Comparison of ENCODE assay signal across 22 cellular contexts in the genomic region with DNA sequence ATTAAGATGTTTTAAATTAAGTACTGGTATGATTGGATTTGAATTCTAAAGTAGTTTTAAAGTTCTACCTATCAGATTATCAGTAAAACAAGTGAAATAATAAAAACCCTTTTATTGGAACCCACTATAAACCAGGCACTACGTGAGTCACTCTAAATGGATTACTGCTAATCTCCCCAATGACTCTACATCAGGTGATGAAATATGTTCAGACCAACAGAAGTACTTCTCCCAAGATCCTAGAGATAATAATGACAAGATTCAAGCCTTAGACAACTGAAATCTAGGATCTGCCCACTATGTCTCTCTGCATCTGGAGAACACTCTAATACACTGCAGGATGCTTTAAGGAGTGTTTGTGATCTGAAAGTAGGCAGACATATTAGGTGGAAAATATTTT.
DNase-seq lines count a peak whose midpoint lies in the region; ATAC-seq and TF ChIP-seq lines count a peak whose summit lies in the region.
"Had no signal": no experiment of that assay in that cellular context is flagged by ENCODE, and none has a peak within 500 bp of the region (broad histone marks: within the 10 kb centered on the region; RNA-seq: fewer than 3 reads in every experiment).

No MANE protein-coding gene starts in this region.

- no peak for ATAC-seq in SK-N-SH treated with all-trans-retinoic acid at 6 μM for 48 hours
- ATAC-seq: CD8-positive, alpha-beta T cell had no signal

- no peak overlapping the region for H2AFZ ChIP-seq in SK-N-SH (ENCODE audit: low read depth)
- no peak overlapping the region for H2AFZ ChIP-seq in smooth muscle cell (ENCODE audit: low read depth)

- H3K4me3 ChIP-seq in SK-N-SH (ENCODE audit: low read depth in 2 of 2, low read length in 1 of 2) (no peak overlapping the region), epithelial cell of esophagus (ENCODE audit: low read length) (no peak overlapping the region), smooth muscle cell (no peak overlapping the region)
- H3K4me3 ChIP-seq: MG63 had no signal

- no peaks in the 10 kb centered on the region for H3K27me3 ChIP-seq in SK-N-SH (ENCODE audit: insufficient read depth)
- H3K27me3 ChIP-seq in smooth muscle cell (ENCODE audit: low read depth): no peaks in the 10 kb centered on the region
- H3K27me3 ChIP-seq: MG63 had no signal

- TF ChIP-seq EP300 in SK-N-SH (IDR thresholded peaks at IDR 0.05; ENCODE audit: borderline replicate concordance in 1 of 2, low read depth in 1 of 2, low read length in 1 of 2): no peak

- no peak for TF ChIP-seq CTCF in SK-N-SH (IDR thresholded peaks at IDR 0.05)
- no peak for TF ChIP-seq CTCF in RWPE1 (conservative IDR thresholded peaks at IDR 0.05; ENCODE audit: low read depth)
- no peak for TF ChIP-seq CTCF in epithelial cell of esophagus (IDR thresholded peaks at IDR 0.05; ENCODE audit: insufficient read depth, low read depth, low read length, missing control alignments)
- TF ChIP-seq CTCF in smooth muscle cell (IDR thresholded peaks at IDR 0.05; ENCODE audit: borderline replicate concordance, insufficient read depth, poor library complexity, severe bottlenecking): no peak

- H3K9ac ChIP-seq in SK-N-SH: no peak overlapping the region
- H3K9ac ChIP-seq in smooth muscle cell (ENCODE audit: low read depth): no peak overlapping the region

- H3K79me2 ChIP-seq in SK-N-SH (ENCODE audit: insufficient read depth) (no peaks in the 10 kb centered on the region), smooth muscle cell (ENCODE audit: low read depth) (no peaks in the 10 kb centered on the region)

- H3K4me1 ChIP-seq in SK-N-SH (ENCODE audit: control insufficient read depth in 1 of 2, insufficient read depth in 2 of 2, low read depth in 1 of 2, low read length in 1 of 2) (no peaks in the 10 kb centered on the region), smooth muscle cell (ENCODE audit: low read depth) (no peaks in the 10 kb centered on the region)

- no peak overlapping the region for H3K27ac ChIP-seq in SK-N-SH (ENCODE audit: low read depth in 2 of 2, low read length in 1 of 2)
- no peak overlapping the region for H3K27ac ChIP-seq in RWPE1
- peak overlapping the region; percentile 23 for H3K27ac ChIP-seq in smooth muscle cell (ENCODE audit: low read depth)

- no peaks in the 10 kb centered on the region for H3K9me2 ChIP-seq in SK-N-SH

- POLR2A ChIA-PET in SK-N-SH (lab: Yijun Ruan, JAX) (no interaction called here), RWPE1 (lab: Yijun Ruan, JAX; ENCODE audit: low non-redundant PET) (no interaction called here)

- 12% methylated on average over 1 of the region's 1 CpG for whole genome bisulfite sequencing in SK-N-SH (ENCODE audit: low lambda C conversion rate)
- 6% methylated on average over 1 of the region's 1 CpG for whole genome bisulfite sequencing in smooth muscle cell (ENCODE audit: low lambda C conversion rate)

- H3K4me2 ChIP-seq in SK-N-SH (no peak overlapping the region), smooth muscle cell (no peak overlapping the region)

- no peaks in the 10 kb centered on the region for H3F3A ChIP-seq in SK-N-SH (replicated peaks; ENCODE audit: insufficient read depth)
- H3F3A ChIP-seq in smooth muscle cell (ENCODE audit: low read depth): no peaks in the 10 kb centered on the region

- TF ChIP-seq RAD21 in SK-N-SH (IDR thresholded peaks at IDR 0.05; ENCODE audit: low read length): no peak

- H3K9me3 ChIP-seq in SK-N-SH (no peaks in the 10 kb centered on the region), smooth muscle cell (replicated peaks; ENCODE audit: low read depth) (no peaks in the 10 kb centered on the region)
- H3K9me3 ChIP-seq: MG63 had no signal

- H4K20me1 ChIP-seq in SK-N-SH (ENCODE audit: insufficient read depth): no peaks in the 10 kb centered on the region
- H4K20me1 ChIP-seq in smooth muscle cell (ENCODE audit: low read depth): no peaks in the 10 kb centered on the region

- CTCF ChIA-PET in SK-N-SH (lab: Yijun Ruan, JAX) (no interaction called here), RWPE1 (lab: Yijun Ruan, JAX) (interaction anchor here (0.6 to 0.7 kb wide), 2 partner anchors 22 to 235 kb away, joined by 3 read pairs; no protein-coding TSS in a partner anchor)

- DNase-seq in SK-N-SH: no peak
- peak; percentile 38 for DNase-seq in RWPE1 (ENCODE audit: low spot score)
- DNase-seq in epithelial cell of esophagus (ENCODE audit: low read depth): peak; percentile 69
- DNase-seq in smooth muscle cell (lab: John Stamatoyannopoulos, UW; ENCODE audit: unreplicated experiment): no peak
- no peak for DNase-seq in DMS79 treated with DMSO at 0.1 percent for 48 hours (lab: John Stamatoyannopoulos, UW)
- DNase-seq in SW480 (ENCODE audit: low spot score): no peak
- no peak for DNase-seq in kidney glomerular epithelial cell (lab: John Stamatoyannopoulos, UW)
- DNase-seq: 8988T; AML-193; C1 segment of cervical spinal cord; CD8-positive, alpha-beta T cell; GDM1; Kasumi-1; MG63; NCI-H1417; NCI-H1694 treated with DMSO at 0.1 percent for 48 hours; NCI-H2081 treated with DMSO at 0.1 percent for 48 hours; NCI-H446 treated with DMSO at 0.1 percent for 48 hours; NCI-H774; SHP77 treated with DMSO at 0.1 percent for 48 hours; T-helper 1 cell had no signal

- H3K36me3 ChIP-seq in SK-N-SH (replicated peaks in 1 of 2; ENCODE audit: control insufficient read depth in 1 of 2, insufficient read depth in 2 of 2, low read length in 1 of 2) (no peaks in the 10 kb centered on the region), smooth muscle cell (ENCODE audit: low read depth) (no peaks in the 10 kb centered on the region)
- H3K36me3 ChIP-seq: MG63 had no signal

TF ChIP-seq in SK-N-SH treated with all-trans-retinoic acid at 6 μM for 48 hours, 23 proteins besides CTCF, POLR2A, EP300 and RAD21:
- TF ChIP-seq ZNF70 (CRISPR knock-in tag; IDR thresholded peaks at IDR 0.05) (no peak), TCF4 (CRISPR knock-in tag; IDR thresholded peaks at IDR 0.05; ENCODE audit: borderline replicate concordance) (0 out of 2 replicates have a peak, but pooled peaks have one; percentile 12), ISL1 (CRISPR knock-in tag; IDR thresholded peaks at IDR 0.05) (peak; percentile 93)

TF ChIP-seq in SK-N-SH, 30 proteins besides CTCF, POLR2A, EP300 and RAD21 (continues in another document):
- TF ChIP-seq, protein P1, sequence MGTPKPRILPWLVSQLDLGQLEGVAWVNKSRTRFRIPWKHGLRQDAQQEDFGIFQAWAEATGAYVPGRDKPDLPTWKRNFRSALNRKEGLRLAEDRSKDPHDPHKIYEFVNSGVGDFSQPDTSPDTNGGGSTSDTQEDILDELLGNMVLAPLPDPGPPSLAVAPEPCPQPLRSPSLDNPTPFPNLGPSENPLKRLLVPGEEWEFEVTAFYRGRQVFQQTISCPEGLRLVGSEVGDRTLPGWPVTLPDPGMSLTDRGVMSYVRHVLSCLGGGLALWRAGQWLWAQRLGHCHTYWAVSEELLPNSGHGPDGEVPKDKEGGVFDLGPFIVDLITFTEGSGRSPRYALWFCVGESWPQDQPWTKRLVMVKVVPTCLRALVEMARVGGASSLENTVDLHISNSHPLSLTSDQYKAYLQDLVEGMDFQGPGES (IDR thresholded peaks at IDR 0.05; ENCODE audit: low read depth, low read length): no peak
- TF ChIP-seq, protein P2, sequence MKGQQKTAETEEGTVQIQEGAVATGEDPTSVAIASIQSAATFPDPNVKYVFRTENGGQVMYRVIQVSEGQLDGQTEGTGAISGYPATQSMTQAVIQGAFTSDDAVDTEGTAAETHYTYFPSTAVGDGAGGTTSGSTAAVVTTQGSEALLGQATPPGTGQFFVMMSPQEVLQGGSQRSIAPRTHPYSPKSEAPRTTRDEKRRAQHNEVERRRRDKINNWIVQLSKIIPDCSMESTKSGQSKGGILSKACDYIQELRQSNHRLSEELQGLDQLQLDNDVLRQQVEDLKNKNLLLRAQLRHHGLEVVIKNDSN (IDR thresholded peaks at IDR 0.05; ENCODE audit: borderline replicate concordance, low read depth): no peak
- TF ChIP-seq, protein P3, sequence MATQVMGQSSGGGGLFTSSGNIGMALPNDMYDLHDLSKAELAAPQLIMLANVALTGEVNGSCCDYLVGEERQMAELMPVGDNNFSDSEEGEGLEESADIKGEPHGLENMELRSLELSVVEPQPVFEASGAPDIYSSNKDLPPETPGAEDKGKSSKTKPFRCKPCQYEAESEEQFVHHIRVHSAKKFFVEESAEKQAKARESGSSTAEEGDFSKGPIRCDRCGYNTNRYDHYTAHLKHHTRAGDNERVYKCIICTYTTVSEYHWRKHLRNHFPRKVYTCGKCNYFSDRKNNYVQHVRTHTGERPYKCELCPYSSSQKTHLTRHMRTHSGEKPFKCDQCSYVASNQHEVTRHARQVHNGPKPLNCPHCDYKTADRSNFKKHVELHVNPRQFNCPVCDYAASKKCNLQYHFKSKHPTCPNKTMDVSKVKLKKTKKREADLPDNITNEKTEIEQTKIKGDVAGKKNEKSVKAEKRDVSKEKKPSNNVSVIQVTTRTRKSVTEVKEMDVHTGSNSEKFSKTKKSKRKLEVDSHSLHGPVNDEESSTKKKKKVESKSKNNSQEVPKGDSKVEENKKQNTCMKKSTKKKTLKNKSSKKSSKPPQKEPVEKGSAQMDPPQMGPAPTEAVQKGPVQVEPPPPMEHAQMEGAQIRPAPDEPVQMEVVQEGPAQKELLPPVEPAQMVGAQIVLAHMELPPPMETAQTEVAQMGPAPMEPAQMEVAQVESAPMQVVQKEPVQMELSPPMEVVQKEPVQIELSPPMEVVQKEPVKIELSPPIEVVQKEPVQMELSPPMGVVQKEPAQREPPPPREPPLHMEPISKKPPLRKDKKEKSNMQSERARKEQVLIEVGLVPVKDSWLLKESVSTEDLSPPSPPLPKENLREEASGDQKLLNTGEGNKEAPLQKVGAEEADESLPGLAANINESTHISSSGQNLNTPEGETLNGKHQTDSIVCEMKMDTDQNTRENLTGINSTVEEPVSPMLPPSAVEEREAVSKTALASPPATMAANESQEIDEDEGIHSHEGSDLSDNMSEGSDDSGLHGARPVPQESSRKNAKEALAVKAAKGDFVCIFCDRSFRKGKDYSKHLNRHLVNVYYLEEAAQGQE (IDR thresholded peaks at IDR 0.05; ENCODE audit: low read depth, low read length): no peak
- TF ChIP-seq, protein P4, sequence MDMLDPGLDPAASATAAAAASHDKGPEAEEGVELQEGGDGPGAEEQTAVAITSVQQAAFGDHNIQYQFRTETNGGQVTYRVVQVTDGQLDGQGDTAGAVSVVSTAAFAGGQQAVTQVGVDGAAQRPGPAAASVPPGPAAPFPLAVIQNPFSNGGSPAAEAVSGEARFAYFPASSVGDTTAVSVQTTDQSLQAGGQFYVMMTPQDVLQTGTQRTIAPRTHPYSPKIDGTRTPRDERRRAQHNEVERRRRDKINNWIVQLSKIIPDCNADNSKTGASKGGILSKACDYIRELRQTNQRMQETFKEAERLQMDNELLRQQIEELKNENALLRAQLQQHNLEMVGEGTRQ (IDR thresholded peaks at IDR 0.05; ENCODE audit: borderline replicate concordance, low read depth, low read length): no peak
- TF ChIP-seq JUND (IDR thresholded peaks at IDR 0.05): no peak
- TF ChIP-seq RXRA (IDR thresholded peaks at IDR 0.05; ENCODE audit: borderline replicate concordance, low read depth): no peak
- TF ChIP-seq FOXJ3 (CRISPR knock-in tag; IDR thresholded peaks at IDR 0.05): no peak
- TF ChIP-seq FOSL2 (IDR thresholded peaks at IDR 0.05; ENCODE audit: borderline replicate concordance, low read depth): no peak
- TF ChIP-seq YY1 (IDR thresholded peaks at IDR 0.05; ENCODE audit: low read depth): no peak
- TF ChIP-seq GABPA (IDR thresholded peaks at IDR 0.05; ENCODE audit: low read depth): no peak
- TF ChIP-seq GATA2 (CRISPR knock-in tag; IDR thresholded peaks at IDR 0.05): no peak

Comparison
In these comparisons a context has a peak if more than half of its experiments do, and no peak if none do; other contexts are left out.
1. DNase-seq: peak in RWPE1 (single experiment) and epithelial cell of esophagus (single experiment); none in SK-N-SH (single experiment), smooth muscle cell (single experiment), DMS79 treated with DMSO at 0.1 percent for 48 hours (single experiment), SW480 (single experiment) and kidney glomerular epithelial cell (single experiment).